29 cellular contexts compared by ENCODE assay signal in the genomic region with DNA sequence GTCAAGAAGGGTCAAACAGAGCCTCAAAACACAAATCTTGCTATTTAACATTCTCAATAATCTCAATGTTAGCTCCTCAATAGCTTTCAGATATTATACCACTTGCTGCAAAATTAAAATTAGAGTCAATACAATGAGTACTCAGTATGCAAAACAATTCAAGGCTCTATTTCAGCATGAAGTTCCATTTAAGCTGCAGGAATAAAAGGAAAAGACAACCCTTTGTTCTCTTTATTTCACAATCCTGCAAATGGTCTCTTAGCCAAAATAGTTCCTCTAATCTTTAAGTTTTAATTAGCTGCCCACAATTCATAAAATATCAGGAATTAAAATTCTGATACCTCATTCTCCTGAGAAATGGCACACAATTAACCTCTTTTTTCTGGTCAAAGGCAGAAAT. TPM values are rescaled to one million over a fixed set of nuclear protein-coding genes. Genes with fewer than 3 reads are reported as not detected.
"Had no signal": no experiment of that assay in that cellular context is flagged by ENCODE, and none has a peak within 500 bp of the region (broad histone marks: within the 10 kb centered on the region; RNA-seq: fewer than 3 reads in every experiment).

No MANE protein-coding gene starts in this region.

- DNase-seq: heart right ventricle; islet precursor cell; left ventricle myocardium inferior; natural killer cell; nephron progenitor cell; occipital lobe; right cardiac atrium; stimulated activated CD4-positive, alpha-beta T cell treated with anti-CD3 and anti-CD28 coated beads, Interleukin-12 subunit alpha, Interleukin-12 subunit beta, amount 100 ng/mL, for 4 hours; stimulated activated CD4-positive, alpha-beta T cell treated with anti-CD3 and anti-CD28 coated beads, Interleukin-15, amount 100 ng/mL, for 24 hours; stimulated activated CD4-positive, alpha-beta T cell treated with anti-CD3 and anti-CD28 coated beads, Interleukin-2, amount 100 ng/mL, for 24 hours; stimulated activated CD4-positive, alpha-beta T cell treated with anti-CD3 and anti-CD28 coated beads, Interleukin-4, amount 100 ng/mL, for 1 hour; stimulated activated naive B cell treated with anti-CD40 and anti-IgM and Interleukin-4, amounts not matched to agents 10 μg/mL and 1 μg/mL and 100 μg/mL, for 72 hours; stimulated activated naive CD8-positive, alpha-beta T cell treated with anti-CD3 and anti-CD28 coated beads, Interleukin-15, Interleukin-2, amounts not matched to agents 100 U/mL and 50 U/mL, for 24 hours; stomach; tibial artery; trophoblast cell; upper lobe of right lung had no signal

- H3K9me3 ChIP-seq: neutrophil, stomach, suprapubic skin, thoracic aorta, tibial artery, upper lobe of right lung had no signal

- H3K27me3 ChIP-seq: heart right ventricle, hepatocyte, neural progenitor cell, neutrophil, stomach, suprapubic skin, tibial artery, upper lobe of right lung had no signal

- H3K4me3 ChIP-seq: heart right ventricle, hepatocyte, left ventricle myocardium inferior, lung, neural progenitor cell, skin epidermis, stomach, suprapubic skin, thoracic aorta, tibial artery, upper lobe of right lung had no signal

- H3K9ac ChIP-seq: neural progenitor cell, parathyroid adenoma had no signal

- H3K4me2 ChIP-seq: hepatocyte, neural progenitor cell had no signal

- ATAC-seq: heart right ventricle; natural killer cell; right cardiac atrium; sciatic nerve; stimulated activated naive B cell treated with anti-CD40 and anti-IgM and Interleukin-4, amounts not matched to agents 10 μg/mL and 1 μg/mL and 100 μg/mL, for 72 hours; stimulated activated naive CD8-positive, alpha-beta T cell treated with anti-CD3 and anti-CD28 coated beads, Interleukin-15, Interleukin-2, amounts not matched to agents 100 U/mL and 50 U/mL, for 24 hours; upper lobe of right lung had no signal

- H2AFZ ChIP-seq: hepatocyte, neural progenitor cell, parathyroid adenoma had no signal

- H3K4me1 ChIP-seq: heart right ventricle, left ventricle myocardium inferior, parathyroid adenoma, stomach, suprapubic skin, tibial artery, upper lobe of right lung had no signal

- H3K27ac ChIP-seq: heart right ventricle, hepatocyte, left ventricle myocardium inferior, neural progenitor cell, neutrophil, parathyroid adenoma, skin epidermis, stomach, suprapubic skin, thoracic aorta, tibial artery, upper lobe of right lung had no signal

- H3K36me3 ChIP-seq: heart right ventricle, left ventricle myocardium inferior, neural progenitor cell, neutrophil, stomach, suprapubic skin, thoracic aorta, upper lobe of right lung had no signal

- H3K79me2 ChIP-seq: hepatocyte, parathyroid adenoma had no signal

RNA-seq across cellular contexts. Expression of a gene that starts 40.5 kb away (rescaled TPM):
- total RNA-seq: hepatocyte, osteocyte, progenitor cell of endocrine pancreas, pulmonary artery endothelial cell, upper lobe of right lung had no signal
- polyA plus RNA-seq: hepatocyte had no signal
